ENCODE assay signal across 1 cellular context in genomic region chr5:39639618-39640078, GRCh38.
TF ChIP-seq lines count a peak whose summit lies in the region.

No MANE protein-coding gene starts in this region.

TF ChIP-seq in HCT116, 20 proteins besides CTCF, POLR2A, EP300 and RAD21 (continued from another document):
- TF ChIP-seq EZH2 (IDR thresholded peaks at IDR 0.05), result no peak
- TF ChIP-seq CBX3 (IDR thresholded peaks at IDR 0.05; ENCODE audit: low read depth), result no peak
